ENCODE assay signal across 8 cellular contexts in the genomic region with DNA sequence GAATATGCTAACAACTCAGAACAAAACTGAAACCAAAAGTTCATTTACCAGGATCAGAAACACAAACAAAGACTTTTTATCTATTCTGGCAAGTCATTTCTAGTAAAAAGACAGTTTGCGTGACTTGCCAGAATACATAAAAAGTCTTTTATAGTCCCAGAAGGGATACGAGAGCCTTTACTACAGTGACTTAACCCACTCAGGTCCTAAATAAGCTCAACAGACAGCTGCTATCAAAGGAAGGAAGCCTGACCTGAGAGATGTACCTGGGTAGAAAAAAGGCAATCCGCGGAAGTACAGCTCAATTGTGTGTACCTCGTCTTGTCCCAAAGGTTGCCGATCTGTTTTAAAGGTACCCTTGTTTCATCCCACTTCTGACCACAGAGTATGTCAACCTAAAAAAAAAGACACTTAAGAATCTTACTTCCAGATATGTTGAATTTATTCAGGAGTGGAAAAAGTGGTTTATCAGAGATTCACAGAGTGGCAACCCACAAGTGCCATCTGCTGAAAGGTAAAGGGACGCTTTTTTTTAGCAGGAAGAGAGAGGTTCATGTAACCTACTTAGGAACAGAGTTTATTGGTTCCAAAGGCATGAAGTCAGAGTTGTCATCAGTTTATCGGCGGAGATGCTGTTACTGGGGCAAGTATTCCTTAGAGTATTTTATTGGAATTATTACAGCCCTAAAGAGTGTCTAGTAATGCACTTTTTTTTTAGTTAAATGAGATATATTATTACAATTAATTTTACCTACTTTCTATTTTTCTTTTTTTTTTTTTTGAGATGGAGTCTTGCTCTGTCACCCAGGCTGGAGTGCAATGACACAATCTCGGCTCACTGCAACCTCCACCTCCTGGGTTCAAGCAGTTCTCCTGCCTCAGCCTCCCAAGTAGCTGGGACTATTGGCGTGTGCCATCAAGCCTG.
A peak's percentile ranks its signal among the peaks of the same experiment; 100 is the strongest.
DNase-seq lines count a peak whose midpoint lies in the region; ATAC-seq and TF ChIP-seq lines count a peak whose summit lies in the region.

No MANE protein-coding gene starts in this region.

- H3K27ac Mint-ChIP-seq in activated naive CD8-positive, alpha-beta T cell treated with anti-CD3 and anti-CD28 coated beads for 36 hours, result peak overlapping the region; percentile 83

- no peak overlapping the region for H3K9ac ChIP-seq in parathyroid adenoma

- no peak overlapping the region for H3K4me3 ChIP-seq in parathyroid adenoma (ENCODE audit: low read depth, low read length)

- no peaks in the 10 kb centered on the region for H3K27me3 ChIP-seq in parathyroid adenoma (ENCODE audit: control insufficient read depth, insufficient read depth, low read length)

- peaks cover 1% of the 10 kb centered on the region for H3K9me3 Mint-ChIP-seq in activated naive CD8-positive, alpha-beta T cell treated with anti-CD3 and anti-CD28 coated beads for 36 hours

- H3K79me2 ChIP-seq in parathyroid adenoma, result no peaks in the 10 kb centered on the region

- no peaks in the 10 kb centered on the region for H3K4me1 ChIP-seq in parathyroid adenoma

- H3K36me3 Mint-ChIP-seq in activated naive CD8-positive, alpha-beta T cell treated with anti-CD3 and anti-CD28 coated beads for 36 hours, result no peaks in the 10 kb centered on the region

- no peaks in the 10 kb centered on the region for H3K27me3 Mint-ChIP-seq in activated naive CD8-positive, alpha-beta T cell treated with anti-CD3 and anti-CD28 coated beads for 36 hours

- ATAC-seq in GM18870 (IDR thresholded peaks at IDR 0.05; ENCODE audit: unreplicated experiment) (peak; percentile 51), HG02852 (IDR thresholded peaks at IDR 0.05; ENCODE audit: unreplicated experiment) (peak; percentile 70)

- H3K4me1 Mint-ChIP-seq in activated naive CD8-positive, alpha-beta T cell treated with anti-CD3 and anti-CD28 coated beads for 36 hours, result peaks cover 21% of the 10 kb centered on the region

- peak overlapping the region; percentile 64 for H2AFZ ChIP-seq in parathyroid adenoma

- no peaks in the 10 kb centered on the region for H3K36me3 ChIP-seq in parathyroid adenoma (ENCODE audit: control insufficient read depth, insufficient read depth, low read length)

- no peaks in the 10 kb centered on the region for H3K9me3 ChIP-seq in parathyroid adenoma (ENCODE audit: control insufficient read depth, low read length)

- H3K27ac ChIP-seq in parathyroid adenoma, result peak overlapping the region; percentile 19

- TF ChIP-seq CTCF in parathyroid adenoma (IDR thresholded peaks at IDR 0.05), result no peak

- peak overlapping the region; percentile 67 for H3K4me3 Mint-ChIP-seq in activated naive CD8-positive, alpha-beta T cell treated with anti-CD3 and anti-CD28 coated beads for 36 hours

- no peak for DNase-seq in activated naive CD8-positive, alpha-beta T cell treated with anti-CD3 and anti-CD28 coated beads for 36 hours
- DNase-seq in KG1 (lab: John Stamatoyannopoulos, UW) (no peak), iPS-NIHi11 (ENCODE audit: low spot score) (no peak), NCI-H2227 (lab: John Stamatoyannopoulos, UW; ENCODE audit: unreplicated experiment) (no peak), NCI-H2171 treated with DMSO at 0.1 percent for 48 hours (lab: John Stamatoyannopoulos, UW) (no peak)

- H3K4me2 ChIP-seq in parathyroid adenoma (ENCODE audit: low read length), result peak overlapping the region; percentile 18
